5 cellular contexts compared by ENCODE assay signal in genomic region chr11:16630651-16631050, GRCh38.
"Had no signal": no experiment of that assay in that cellular context is flagged by ENCODE, and none has a peak within 500 bp of the region (broad histone marks: within the 10 kb centered on the region; RNA-seq: fewer than 3 reads in every experiment).

No MANE protein-coding gene starts in this region.

- H3K4me3 ChIP-seq: GM23338, K562 had no signal

- DNase-seq: H9, HCEC 1CT, IMR-90 had no signal
